Comparison of ENCODE assay signal across 25 cellular contexts in the genomic region with DNA sequence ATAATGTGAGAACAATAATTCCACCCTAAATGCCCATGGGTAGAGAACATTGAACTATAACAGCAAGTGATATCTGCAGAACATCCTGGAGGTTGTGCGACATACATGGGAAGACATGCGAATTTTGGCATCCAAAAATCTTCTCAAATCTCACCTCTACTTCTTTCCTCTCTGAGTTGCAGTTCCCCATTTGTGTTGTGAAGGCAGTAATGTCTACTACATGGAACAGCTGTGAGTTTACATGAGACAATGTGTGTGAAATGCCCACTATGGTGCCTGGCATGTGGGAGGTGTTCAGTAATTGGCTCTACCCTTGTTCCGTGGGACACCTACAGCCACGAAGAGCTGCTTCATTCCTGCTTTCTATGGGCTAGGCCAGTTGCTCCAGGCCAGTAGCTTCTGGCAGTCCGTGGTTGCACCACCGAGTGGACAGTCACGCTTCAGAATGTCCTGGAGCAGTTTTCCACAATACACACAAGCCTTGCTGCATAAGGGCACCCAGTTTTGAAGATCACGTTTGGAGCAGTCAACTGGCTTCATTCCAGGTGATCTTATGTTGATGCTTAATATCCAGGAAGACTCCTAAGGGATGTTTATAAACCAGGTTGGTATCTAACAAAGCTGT.
DNase-seq lines count a peak whose midpoint lies in the region; ATAC-seq, FAIRE-seq and TF ChIP-seq lines count a peak whose summit lies in the region.
"Had no signal": no experiment of that assay in that cellular context is flagged by ENCODE, and none has a peak within 500 bp of the region (broad histone marks: within the 10 kb centered on the region; RNA-seq: fewer than 3 reads in every experiment).

No MANE protein-coding gene starts in this region.

- H3K36me3 ChIP-seq in thyroid gland: no peaks in the 10 kb centered on the region
- H3K36me3 ChIP-seq: BE2C had no signal

- no peak for TF ChIP-seq POLR2A in thyroid gland (IDR thresholded peaks at IDR 0.05)

- no peaks in the 10 kb centered on the region for H3K9me3 ChIP-seq in thyroid gland
- H3K9me3 ChIP-seq: BE2C had no signal

- intact Hi-C loops in thyroid gland (cut with DNase I): no loop called here

- H3K27ac ChIP-seq in thyroid gland: peak overlapping the region in 1 of 3 donors; percentile 35

- peak; percentile 42 for ATAC-seq in GM18868 (IDR thresholded peaks at IDR 0.05; ENCODE audit: unreplicated experiment)
- ATAC-seq: GM23338, HCT116 had no signal

- no peak for FAIRE-seq in frontal cortex (lab: Jason Lieb, UNC)
- FAIRE-seq: A204.1, GM12892, GM18507, HepG2 had no signal

- no peaks in the 10 kb centered on the region for H3K27me3 ChIP-seq in thyroid gland
- H3K27me3 ChIP-seq: BE2C had no signal

- TF ChIP-seq CTCF in thyroid gland (IDR thresholded peaks at IDR 0.05): no peak

- WGBS in thyroid gland, 2 donors: 45 to 61% methylated on average over 8 of the region's 8 CpGs

- peaks cover 0 to 23% of the 10 kb centered on the region in 2 donors for H3K4me1 ChIP-seq in thyroid gland
- H3K4me1 ChIP-seq: BE2C had no signal

- no peak overlapping the region for H3K4me3 ChIP-seq in thyroid gland (replicated peaks in 1 of 3)
- H3K4me3 ChIP-seq: GM23338 had no signal

- DNase-seq in M059J (ENCODE audit: low read depth): peak; percentile 34
- peak; percentile 9 for DNase-seq in germinal center (ENCODE audit: low spot score)
- peak; percentile 70 to 78 for DNase-seq in thyroid gland
- no peak for DNase-seq in T-helper 1 cell
- no peak for DNase-seq in stimulated activated CD4-positive, alpha-beta T cell treated with anti-CD3 and anti-CD28 coated beads, Interleukin-4, amount 100 ng/mL, for 24 hours
- no peak for DNase-seq in frontal cortex (ENCODE audit: low spot score in 2 of 2)
- DNase-seq: ACHN; BE2C; C1 segment of cervical spinal cord; CD4-positive, CD25-positive, alpha-beta regulatory T cell; CD8-positive, alpha-beta memory T cell; COR-L47; DMS 273 treated with DMSO at 0.1 percent for 48 hours; DMS53; DND-41; EL; H7; HFFc6 had no signal

Comparison
In these comparisons a context has a peak if more than half of its experiments do, and no peak if none do; other contexts are left out.
1. DNase-seq: peak in M059J (single experiment), germinal center (single experiment) and thyroid gland (2 of 2); none in T-helper 1 cell (0 of 5), stimulated activated CD4-positive, alpha-beta T cell treated with anti-CD3 and anti-CD28 coated beads, Interleukin-4, amount 100 ng/mL, for 24 hours (single experiment) and frontal cortex (0 of 2).